ENCODE assay signal across 21 cellular contexts in genomic region chr21:43328171-43328570, GRCh38.
"Had no signal": no experiment of that assay in that cellular context is flagged by ENCODE, and none has a peak within 500 bp of the region (broad histone marks: within the 10 kb centered on the region; RNA-seq: fewer than 3 reads in every experiment).

No MANE protein-coding gene starts in this region.

- H3K27me3 ChIP-seq: right lobe of liver, stomach, upper lobe of right lung had no signal

- H3K36me3 Mint-ChIP-seq: activated CD4-positive, alpha-beta memory T cell treated with anti-CD3 and anti-CD28 coated beads for 36 hours; stimulated activated effector memory CD8-positive, alpha-beta T cell treated with anti-CD3 and anti-CD28 coated beads, Interleukin-12 subunit alpha, Interleukin-12 subunit beta, amount 100 ng/mL, for 72 hours had no signal

- H3K27ac ChIP-seq: gastrocnemius medialis, left ventricle myocardium inferior, psoas muscle, right lobe of liver, stomach, thoracic aorta, upper lobe of right lung had no signal

- H3K4me3 ChIP-seq: gastrocnemius medialis, left ventricle myocardium inferior, psoas muscle, right lobe of liver, stomach, thoracic aorta, upper lobe of right lung had no signal

- H3K36me3 ChIP-seq: gastrocnemius medialis, left ventricle myocardium inferior, right lobe of liver, stomach, thoracic aorta, upper lobe of right lung had no signal

- H3K27me3 Mint-ChIP-seq: activated B cell treated with CpG ODN at 0.5 μM for 24 hours had no signal

- H3K9me3 ChIP-seq: gastrocnemius medialis, left ventricle myocardium inferior, psoas muscle, right lobe of liver, stomach, thoracic aorta, upper lobe of right lung had no signal

- H3K27ac Mint-ChIP-seq: activated B cell treated with CpG ODN at 0.5 μM for 24 hours; activated CD4-positive, alpha-beta memory T cell treated with anti-CD3 and anti-CD28 coated beads for 36 hours; stimulated activated effector memory CD8-positive, alpha-beta T cell treated with anti-CD3 and anti-CD28 coated beads, Interleukin-12 subunit alpha, Interleukin-12 subunit beta, amount 100 ng/mL, for 72 hours; T-helper 2 cell treated with Interferon-gamma antibody and Interleukin-4, amounts not matched to agents 5 μg/mL and 100 μg/mL, for 36 hours had no signal

- ATAC-seq: esophagus mucosa; gastrocnemius medialis; psoas muscle; right lobe of liver; stimulated activated effector memory CD8-positive, alpha-beta T cell treated with anti-CD3 and anti-CD28 coated beads, Interleukin-12 subunit alpha, Interleukin-12 subunit beta, amount 100 ng/mL, for 72 hours; upper lobe of right lung had no signal

- H3K4me3 Mint-ChIP-seq: activated B cell treated with CpG ODN at 0.5 μM for 24 hours; activated CD4-positive, alpha-beta memory T cell treated with anti-CD3 and anti-CD28 coated beads for 36 hours; stimulated activated effector memory CD8-positive, alpha-beta T cell treated with anti-CD3 and anti-CD28 coated beads, Interleukin-12 subunit alpha, Interleukin-12 subunit beta, amount 100 ng/mL, for 72 hours; T-helper 2 cell treated with Interferon-gamma antibody and Interleukin-4, amounts not matched to agents 5 μg/mL and 100 μg/mL, for 36 hours had no signal

- H3K9me3 Mint-ChIP-seq: activated B cell treated with CpG ODN at 0.5 μM for 24 hours; activated CD4-positive, alpha-beta memory T cell treated with anti-CD3 and anti-CD28 coated beads for 36 hours; stimulated activated effector memory CD8-positive, alpha-beta T cell treated with anti-CD3 and anti-CD28 coated beads, Interleukin-12 subunit alpha, Interleukin-12 subunit beta, amount 100 ng/mL, for 72 hours; T-helper 2 cell treated with Interferon-gamma antibody and Interleukin-4, amounts not matched to agents 5 μg/mL and 100 μg/mL, for 36 hours had no signal

- FAIRE-seq: bronchial epithelial cell, small intestine had no signal

- DNase-seq: activated B cell treated with CpG ODN at 0.5 μM for 24 hours; activated CD4-positive, alpha-beta memory T cell treated with anti-CD3 and anti-CD28 coated beads for 36 hours; activated CD4-positive, alpha-beta T cell treated with anti-CD3 and anti-CD28 coated beads for 4 hours; activated T-cell treated with anti-CD3 and anti-CD28 coated beads for 4 hours; aorta; effector CD4-positive, alpha-beta T cell; gastrocnemius medialis; head of caudate nucleus; kidney glomerular epithelial cell; left ventricle myocardium inferior; psoas muscle; small intestine; stimulated activated CD4-positive, alpha-beta T cell treated with anti-CD3 and anti-CD28 coated beads, Interleukin-4, amount 100 ng/mL, for 24 hours; stomach; upper lobe of right lung had no signal
